In genomic region chr9:39464122-39464777, GRCh38 we compare ENCODE assay signal across 8 cellular contexts.
DNase-seq lines count a peak whose midpoint lies in the region; ATAC-seq and TF ChIP-seq lines count a peak whose summit lies in the region.
"Not testable (repeated sequence)": the region's sequence is repeated elsewhere in the genome, so short reads cannot be mapped to it uniquely, and the experiment has no call there.

No MANE protein-coding gene starts in this region.

- not testable (repeated sequence) for H3K4me1 Mint-ChIP-seq in activated CD4-positive, alpha-beta T cell treated with anti-CD3 and anti-CD28 coated beads, Interleukin-2, amount 10 ng/mL, durations not matched to agents 7 days and 5 days

- POLR2A ChIA-PET in activated CD4-positive, alpha-beta T cell treated with anti-CD3 and anti-CD28 coated beads, Interleukin-2, amount 10 ng/mL, durations not matched to agents 7 days and 5 days (lab: Charles Lee): not testable (repeated sequence)

- peak; percentile 96 for ATAC-seq in GM19455 (IDR thresholded peaks at IDR 0.05; ENCODE audit: unreplicated experiment)
- ATAC-seq in HG03558 (IDR thresholded peaks at IDR 0.05; ENCODE audit: extremely low read depth, unreplicated experiment): peak; percentile 88

- peak overlapping the region; percentile 41 for H3K4me3 ChIP-seq in AG10803 (ENCODE audit: low read length)

- DNase-seq in AG10803 (ENCODE audit: low read depth): peak; percentile 63
- peak; percentile 75 for DNase-seq in NCI-H526 treated with DMSO at 0.1 percent for 48 hours (lab: John Stamatoyannopoulos, UW)
- peak; percentile 80 for DNase-seq in activated CD4-positive, alpha-beta T cell treated with anti-CD3 and anti-CD28 coated beads, Interleukin-2, amount 10 ng/mL, durations not matched to agents 7 days and 5 days
- DNase-seq in cortex of kidney (lab: John Stamatoyannopoulos, UW): peak; percentile 8
- DNase-seq in left kidney (ENCODE audit: low read depth, low spot score): peak; percentile 94
- peak; percentile 81 for DNase-seq in stimulated activated CD4-positive, alpha-beta T cell treated with anti-CD3 and anti-CD28 coated beads, Interleukin-15, amount 100 ng/mL, for 24 hours

- not testable (repeated sequence) for H3K27me3 Mint-ChIP-seq in activated CD4-positive, alpha-beta T cell treated with anti-CD3 and anti-CD28 coated beads, Interleukin-2, amount 10 ng/mL, durations not matched to agents 7 days and 5 days

- H3K36me3 Mint-ChIP-seq in activated CD4-positive, alpha-beta T cell treated with anti-CD3 and anti-CD28 coated beads, Interleukin-2, amount 10 ng/mL, durations not matched to agents 7 days and 5 days (ENCODE audit: low read depth): not testable (repeated sequence)

- CTCF ChIA-PET in activated CD4-positive, alpha-beta T cell treated with anti-CD3 and anti-CD28 coated beads, Interleukin-2, amount 10 ng/mL, durations not matched to agents 7 days and 5 days (lab: Charles Lee): not testable (repeated sequence)

- not testable (repeated sequence) for H3K9me3 Mint-ChIP-seq in activated CD4-positive, alpha-beta T cell treated with anti-CD3 and anti-CD28 coated beads, Interleukin-2, amount 10 ng/mL, durations not matched to agents 7 days and 5 days

- H3K27ac Mint-ChIP-seq in activated CD4-positive, alpha-beta T cell treated with anti-CD3 and anti-CD28 coated beads, Interleukin-2, amount 10 ng/mL, durations not matched to agents 7 days and 5 days: peak overlapping the region; percentile 92

- peak overlapping the region; percentile 88 for H3K4me3 Mint-ChIP-seq in activated CD4-positive, alpha-beta T cell treated with anti-CD3 and anti-CD28 coated beads, Interleukin-2, amount 10 ng/mL, durations not matched to agents 7 days and 5 days

- not testable (repeated sequence) for TF ChIP-seq CTCF in AG10803 (conservative IDR thresholded peaks at IDR 0.05; ENCODE audit: low read length)

Comparison
In these comparisons a context has a peak if more than half of its experiments do, and no peak if none do; other contexts are left out.
1. Peak in every context shown above with its lines: DNase-seq, ATAC-seq and H3K4me3 ChIP-seq.
2. DNase-seq: peak in every context shown above with its lines; median percentile 94 in left kidney; 81 in stimulated activated CD4-positive, alpha-beta T cell treated with anti-CD3 and anti-CD28 coated beads, Interleukin-15, amount 100 ng/mL, for 24 hours; 80 in activated CD4-positive, alpha-beta T cell treated with anti-CD3 and anti-CD28 coated beads, Interleukin-2, amount 10 ng/mL, durations not matched to agents 7 days and 5 days; 75 in NCI-H526 treated with DMSO at 0.1 percent for 48 hours; 63 in AG10803; 8 in cortex of kidney.